10 cellular contexts compared by ENCODE assay signal in the genomic region with DNA sequence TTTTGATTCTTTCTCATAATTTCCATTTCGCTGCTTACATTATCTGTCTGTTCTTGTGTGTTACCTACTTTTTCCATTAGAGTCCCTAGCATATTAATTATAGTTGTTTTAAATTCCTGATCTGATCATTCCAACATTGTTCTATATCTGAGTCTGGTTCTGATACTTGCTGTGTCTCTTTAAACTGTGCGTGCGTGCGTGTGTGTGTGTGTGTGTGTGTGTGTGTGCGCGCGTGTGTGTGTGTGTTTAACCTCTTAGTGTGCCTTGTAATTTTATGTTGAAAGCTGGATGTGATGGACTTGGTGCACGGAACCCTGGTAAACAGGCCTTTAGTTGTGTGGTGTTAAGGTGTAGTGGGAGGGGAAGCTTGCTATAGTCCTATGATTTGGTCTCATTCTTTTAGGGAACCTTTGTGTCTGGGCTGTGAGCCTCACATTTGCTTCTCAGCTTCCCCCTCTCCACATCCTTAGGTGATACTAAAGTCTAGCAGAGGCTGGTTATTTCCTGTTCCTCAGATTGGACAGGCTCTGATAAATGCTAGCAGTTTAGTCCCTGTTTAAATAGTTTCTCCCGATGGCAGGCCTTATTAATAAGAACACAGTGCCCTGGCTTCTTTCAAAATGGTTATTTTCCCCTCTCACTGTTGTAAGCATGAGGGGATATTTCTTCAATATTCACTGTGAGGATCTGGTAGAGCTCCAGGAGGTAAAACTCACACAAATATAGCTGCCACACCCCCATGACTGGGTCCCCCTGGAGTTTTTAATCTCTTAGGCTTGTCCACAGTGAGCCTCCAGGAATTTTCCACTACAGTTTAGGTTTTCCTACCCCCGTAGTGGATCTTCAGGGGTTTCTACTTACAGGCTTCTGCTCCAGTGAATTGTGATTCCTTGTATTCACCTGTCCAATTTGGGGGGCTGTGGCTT.
A peak's percentile ranks its signal among the peaks of the same experiment; 100 is the strongest.
DNase-seq lines count a peak whose midpoint lies in the region; ATAC-seq and TF ChIP-seq lines count a peak whose summit lies in the region.
"Had no signal": no experiment of that assay in that cellular context is flagged by ENCODE, and none has a peak within 500 bp of the region (broad histone marks: within the 10 kb centered on the region; RNA-seq: fewer than 3 reads in every experiment).

No MANE protein-coding gene starts in this region.

- in situ Hi-C loops in KBM-7 (cut with MboI; ENCODE audit: low pct_unique_long_range_greater_than_20kb, low sequenced_read_pairs) = no loop called here
- in situ Hi-C loops in ACHN (cut with HindIII; ENCODE audit: low pct_ligation_motif_present, low pct_unique_long_range_greater_than_20kb, low sequenced_read_pairs) = no loop called here

- POLR2A ChIA-PET in CD8-positive, alpha-beta T cell (lab: Charles Lee) = no interaction called here

- no peak for TF ChIP-seq CTCF in CD8-positive, alpha-beta T cell (IDR thresholded peaks at IDR 0.05)
- TF ChIP-seq CTCF in mucosa of descending colon (IDR thresholded peaks at IDR 0.05) = no peak

- H3K27me3 Mint-ChIP-seq in CD8-positive, alpha-beta T cell (ENCODE audit: low read depth) = no peaks in the 10 kb centered on the region

- intact Hi-C loops in CD8-positive, alpha-beta T cell (cut with DNase I, micrococcal nuclease) = no loop called here
- intact Hi-C loops in mucosa of descending colon (cut with DNase I, micrococcal nuclease) = no loop called here

- peaks cover 5% of the 10 kb centered on the region for H3K9me3 Mint-ChIP-seq in CD8-positive, alpha-beta T cell

- no peaks in the 10 kb centered on the region for H3K27me3 ChIP-seq in CD8-positive, alpha-beta T cell (ENCODE audit: insufficient read depth, low read length)
- no peaks in the 10 kb centered on the region for H3K27me3 ChIP-seq in adipocyte (replicated peaks; ENCODE audit: control insufficient read depth, insufficient read depth, low read length)
- H3K27me3 ChIP-seq: heart left ventricle had no signal

- H3K9me3 ChIP-seq in CD8-positive, alpha-beta T cell (ENCODE audit: low read length) = no peaks in the 10 kb centered on the region
- H3K9me3 ChIP-seq in adipocyte (ENCODE audit: control insufficient read depth, low read length) (no peaks in the 10 kb centered on the region), mucosa of descending colon (no peaks in the 10 kb centered on the region)

- no peak overlapping the region for H3K4me3 ChIP-seq in CD8-positive, alpha-beta T cell (ENCODE audit: low read depth, low read length)
- H3K4me3 ChIP-seq in adipocyte (ENCODE audit: low read length) (peak overlapping the region; percentile 26), mucosa of descending colon (no peak overlapping the region)
- H3K4me3 ChIP-seq: heart left ventricle had no signal

- H3K4me1 Mint-ChIP-seq in CD8-positive, alpha-beta T cell (ENCODE audit: low read depth) = peaks cover 50% of the 10 kb centered on the region

- H3K27ac Mint-ChIP-seq in CD8-positive, alpha-beta T cell = peak overlapping the region; percentile 20

- peak overlapping the region; percentile 49 for H3K9ac ChIP-seq in adipocyte (ENCODE audit: low read length)

- H3K36me3 ChIP-seq in CD8-positive, alpha-beta T cell (ENCODE audit: insufficient read depth, low read length) = no peaks in the 10 kb centered on the region
- H3K36me3 ChIP-seq in adipocyte (ENCODE audit: control insufficient read depth, insufficient read depth, low read length, severe bottlenecking) (peaks cover 19% of the 10 kb centered on the region), mucosa of descending colon (ENCODE audit: low read depth) (no peaks in the 10 kb centered on the region)
- H3K36me3 ChIP-seq: heart left ventricle had no signal

- peaks cover 31% of the 10 kb centered on the region for H3K4me1 ChIP-seq in CD8-positive, alpha-beta T cell (ENCODE audit: insufficient read depth, low read length)
- H3K4me1 ChIP-seq in adipocyte (ENCODE audit: control insufficient read depth, insufficient read depth, low read length) (peaks cover 26% of the 10 kb centered on the region), mucosa of descending colon (ENCODE audit: low read depth) (peaks cover 7% of the 10 kb centered on the region)

- no peak for ATAC-seq in CD8-positive, alpha-beta T cell
- ATAC-seq in mucosa of descending colon (peak; percentile 64), GM21619 (IDR thresholded peaks at IDR 0.05; ENCODE audit: unreplicated experiment) (no peak)

- DNase-seq in CD8-positive, alpha-beta T cell = no peak
- DNase-seq in KBM-7 (peak; percentile 72), adipocyte (ENCODE audit: low read depth) (no peak), mucosa of descending colon (peak in 1 of 3 donors; percentile 40), H4 (ENCODE audit: low spot score) (no peak), ACHN (no peak), NCI-H774 (lab: John Stamatoyannopoulos, UW) (no peak)
- DNase-seq: amygdala had no signal

- no peak overlapping the region for H3K4me3 Mint-ChIP-seq in CD8-positive, alpha-beta T cell

- CTCF ChIA-PET in CD8-positive, alpha-beta T cell (lab: Charles Lee) = no interaction called here

- H3K27ac ChIP-seq in CD8-positive, alpha-beta T cell (ENCODE audit: low read depth, low read length) = no peak overlapping the region

- peaks cover 26% of the 10 kb centered on the region for H3K36me3 Mint-ChIP-seq in CD8-positive, alpha-beta T cell
